18 cellular contexts compared by ENCODE assay signal in genomic region chr13:24252136-24252535, GRCh38. TPM values are rescaled to one million over a fixed set of nuclear protein-coding genes. Genes with fewer than 3 reads are reported as not detected.
DNase-seq lines count a peak whose midpoint lies in the region; ATAC-seq and TF ChIP-seq lines count a peak whose summit lies in the region.
"Had no signal": no experiment of that assay in that cellular context is flagged by ENCODE, and none has a peak within 500 bp of the region (broad histone marks: within the 10 kb centered on the region; RNA-seq: fewer than 3 reads in every experiment).

No MANE protein-coding gene starts in this region.

- no peak for TF ChIP-seq CTCF in upper lobe of left lung (IDR thresholded peaks at IDR 0.05)

- no peak for TF ChIP-seq EP300 in upper lobe of left lung (IDR thresholded peaks at IDR 0.05)

- no peaks in the 10 kb centered on the region for H3K9me3 Mint-ChIP-seq in activated T-cell treated with anti-CD3 and anti-CD28 coated beads, Interleukin-2, amount 50 U/mL, for 72 hours
- H3K9me3 Mint-ChIP-seq in activated CD8-positive, alpha-beta T cell treated with anti-CD3 and anti-CD28 coated beads, Interleukin-2, amount 10 ng/mL, durations not matched to agents 7 days and 5 days (ENCODE audit: insufficient read depth): no peaks in the 10 kb centered on the region
- H3K9me3 Mint-ChIP-seq: activated B cell treated with CpG ODN at 0.5 μM for 24 hours, nephron progenitor cell had no signal

- H3K4me1 ChIP-seq in mononuclear cell (ENCODE audit: insufficient read depth, low read length) (peaks cover 68% of the 10 kb centered on the region), upper lobe of left lung (peaks cover 9 to 21% (median 11%) of the 10 kb centered on the region in 4 donors)

- H3K27ac Mint-ChIP-seq in activated T-cell treated with anti-CD3 and anti-CD28 coated beads, Interleukin-2, amount 50 U/mL, for 72 hours: peak overlapping the region; percentile 97
- peak overlapping the region; percentile 94 for H3K27ac Mint-ChIP-seq in activated CD8-positive, alpha-beta T cell treated with anti-CD3 and anti-CD28 coated beads, Interleukin-2, amount 10 ng/mL, durations not matched to agents 7 days and 5 days
- H3K27ac Mint-ChIP-seq: activated B cell treated with CpG ODN at 0.5 μM for 24 hours, nephron progenitor cell had no signal

- H3K27ac ChIP-seq in upper lobe of left lung: peak overlapping the region in 2 of 4 donors; percentile 66 to 74

- no peaks in the 10 kb centered on the region for H3K9me3 ChIP-seq in mononuclear cell (ENCODE audit: low read depth, low read length)
- no peaks in the 10 kb centered on the region for H3K9me3 ChIP-seq in upper lobe of left lung
- H3K9me3 ChIP-seq: left lung had no signal

- CTCF ChIA-PET in activated CD8-positive, alpha-beta T cell treated with anti-CD3 and anti-CD28 coated beads, Interleukin-2, amount 10 ng/mL, durations not matched to agents 7 days and 5 days (lab: Charles Lee): interaction anchor here (1.0 to 6.2 kb wide), 8 partner anchors 9 to 23 kb away, joined by 4 to 81 read pairs (median 7); no protein-coding TSS in a partner anchor

- WGBS in upper lobe of left lung, 2 donors: 67 to 88% methylated on average over 6 of the region's 6 CpGs

- peaks cover 84% of the 10 kb centered on the region for H3K4me1 Mint-ChIP-seq in activated T-cell treated with anti-CD3 and anti-CD28 coated beads, Interleukin-2, amount 50 U/mL, for 72 hours (ENCODE audit: low read depth)
- peaks cover 69% of the 10 kb centered on the region for H3K4me1 Mint-ChIP-seq in activated CD8-positive, alpha-beta T cell treated with anti-CD3 and anti-CD28 coated beads, Interleukin-2, amount 10 ng/mL, durations not matched to agents 7 days and 5 days (ENCODE audit: low read depth)

- peak overlapping the region; percentile 46 for H3K4me3 ChIP-seq in mononuclear cell (ENCODE audit: low read length)
- H3K4me3 ChIP-seq in upper lobe of left lung: peak overlapping the region in 3 of 4 donors; percentile 16 to 33 (median 30)

- POLR2A ChIA-PET in activated CD8-positive, alpha-beta T cell treated with anti-CD3 and anti-CD28 coated beads, Interleukin-2, amount 10 ng/mL, durations not matched to agents 7 days and 5 days (lab: Charles Lee): interaction anchor here (1.1 to 7.9 kb wide), 4 partner anchors 9 to 28 kb away, joined by 4 to 312 read pairs (median 8); no protein-coding TSS in a partner anchor

- TF ChIP-seq POLR2A in upper lobe of left lung (IDR thresholded peaks at IDR 0.05): no peak

- peak overlapping the region; percentile 94 to 97 for H3K4me3 Mint-ChIP-seq in activated T-cell treated with anti-CD3 and anti-CD28 coated beads, Interleukin-2, amount 50 U/mL, for 72 hours
- H3K4me3 Mint-ChIP-seq in activated CD8-positive, alpha-beta T cell treated with anti-CD3 and anti-CD28 coated beads, Interleukin-2, amount 10 ng/mL, durations not matched to agents 7 days and 5 days: peak overlapping the region; percentile 87
- H3K4me3 Mint-ChIP-seq: activated B cell treated with CpG ODN at 0.5 μM for 24 hours, nephron progenitor cell had no signal

- H3K27me3 ChIP-seq in mononuclear cell (ENCODE audit: insufficient read depth, low read length) (no peaks in the 10 kb centered on the region), upper lobe of left lung (no peaks in the 10 kb centered on the region)
- H3K27me3 ChIP-seq: left lung had no signal

- peak; percentile 9 to 10 for ATAC-seq in activated T-cell treated with anti-CD3 and anti-CD28 coated beads, Interleukin-2, amount 50 U/mL, for 72 hours (replicated peaks in 1 of 2)
- ATAC-seq in activated CD8-positive, alpha-beta T cell treated with anti-CD3 and anti-CD28 coated beads, Interleukin-2, amount 10 ng/mL, durations not matched to agents 7 days and 5 days: peak; percentile 15
- ATAC-seq in upper lobe of left lung (ENCODE audit: low FRiP score in 2 of 2): no peak
- ATAC-seq: left lung, Panc1 had no signal

- H3K36me3 Mint-ChIP-seq in activated T-cell treated with anti-CD3 and anti-CD28 coated beads, Interleukin-2, amount 50 U/mL, for 72 hours (ENCODE audit: insufficient read depth in 2 of 2): peaks cover 14 to 25% of the 10 kb centered on the region in 2 donors
- H3K36me3 Mint-ChIP-seq in activated CD8-positive, alpha-beta T cell treated with anti-CD3 and anti-CD28 coated beads, Interleukin-2, amount 10 ng/mL, durations not matched to agents 7 days and 5 days (ENCODE audit: low read depth): peaks cover 56% of the 10 kb centered on the region

- no peaks in the 10 kb centered on the region for H3K27me3 Mint-ChIP-seq in activated T-cell treated with anti-CD3 and anti-CD28 coated beads, Interleukin-2, amount 50 U/mL, for 72 hours (ENCODE audit: low read depth)
- no peaks in the 10 kb centered on the region for H3K27me3 Mint-ChIP-seq in activated CD8-positive, alpha-beta T cell treated with anti-CD3 and anti-CD28 coated beads, Interleukin-2, amount 10 ng/mL, durations not matched to agents 7 days and 5 days (ENCODE audit: low read depth)
- H3K27me3 Mint-ChIP-seq: activated B cell treated with CpG ODN at 0.5 μM for 24 hours had no signal

- H3K36me3 ChIP-seq in upper lobe of left lung: peaks cover 0 to 32% (median 4%) of the 10 kb centered on the region in 4 donors

- no peak for DNase-seq in activated T-cell treated with anti-CD3 and anti-CD28 coated beads, Interleukin-2, amount 50 U/mL, for 72 hours
- no peak for DNase-seq in activated T-cell treated with anti-CD3 and anti-CD28 coated beads, Interleukin-2, amount 50 U/mL, for 48 hours
- peak; percentile 35 for DNase-seq in activated CD8-positive, alpha-beta T cell treated with anti-CD3 and anti-CD28 coated beads, Interleukin-2, amount 10 ng/mL, durations not matched to agents 7 days and 5 days
- no peak for DNase-seq in upper lobe of left lung
- DNase-seq in KG1 (lab: John Stamatoyannopoulos, UW): no peak
- no peak for DNase-seq in GM19238 (ENCODE audit: insufficient read length, low spot score)
- no peak for DNase-seq in DMS 273 (lab: John Stamatoyannopoulos, UW; ENCODE audit: unreplicated experiment)
- DNase-seq: activated B cell treated with CpG ODN at 0.5 μM for 24 hours, DMS 273 treated with DMSO at 0.1 percent for 48 hours, left lung, NCI-H2029, NCI-H526, nephron progenitor cell, retina had no signal

RNA-seq across cellular contexts. Expression of gene C1QTNF9, which starts 57.2 kb away (rescaled TPM):
- under 1 TPM in 1 of 2 donors, not detected in 1; 0.14 TPM for total RNA-seq in activated T-cell treated with anti-CD3 and anti-CD28 coated beads, Interleukin-2, amount 50 U/mL, for 72 hours
- total RNA-seq in activated CD8-positive, alpha-beta T cell treated with anti-CD3 and anti-CD28 coated beads, Interleukin-2, amount 10 ng/mL, durations not matched to agents 7 days and 5 days: not detected
- total RNA-seq in mononuclear cell (not detected), upper lobe of left lung (under 1 TPM in 2 of 6 donors, not detected in 4; 0.30 to 0.39 TPM)
- total RNA-seq: activated B cell treated with CpG ODN at 0.5 μM for 24 hours, bronchial epithelial cell, temporal lobe had no signal

Comparison
In these comparisons a context has a peak if more than half of its experiments do, and no peak if none do; other contexts are left out.
1. ATAC-seq: peak in activated T-cell treated with anti-CD3 and anti-CD28 coated beads, Interleukin-2, amount 50 U/mL, for 72 hours (2 of 2) and activated CD8-positive, alpha-beta T cell treated with anti-CD3 and anti-CD28 coated beads, Interleukin-2, amount 10 ng/mL, durations not matched to agents 7 days and 5 days (single experiment); none in upper lobe of left lung (0 of 2).